In genomic region chr14:34539407-34540180, GRCh38 we compare ENCODE assay signal across 8 cellular contexts. TPM values are rescaled to one million over a fixed set of nuclear protein-coding genes. Genes with fewer than 3 reads are reported as not detected.
DNase-seq lines count a peak whose midpoint lies in the region; ATAC-seq and TF ChIP-seq lines count a peak whose summit lies in the region.

TSS of gene EAPP (minus strand) at chr14:34539701. CDS start at chr14:34539628, 73 bp downstream.

- H3K4me1 ChIP-seq in Peyer's patch, result peaks cover 0 to 25% (median 6%) of the 10 kb centered on the region in 4 donors

- H3K9me3 Mint-ChIP-seq in activated naive CD8-positive, alpha-beta T cell treated with anti-CD3 and anti-CD28 coated beads, Interleukin-2, amount 50 U/mL, for 24 hours, result no peaks in the 10 kb centered on the region

- intact Hi-C loops in left ventricle myocardium superior (cut with micrococcal nuclease), result no loop called here

- H3K36me3 Mint-ChIP-seq in activated naive CD8-positive, alpha-beta T cell treated with anti-CD3 and anti-CD28 coated beads, Interleukin-2, amount 50 U/mL, for 24 hours (ENCODE audit: low read depth), result peaks cover 2% of the 10 kb centered on the region

- TF ChIP-seq CTCF in GM12872 (IDR thresholded peaks at IDR 0.05; ENCODE audit: insufficient read depth, low read depth, low read length), result 0 out of 3 replicates have a peak, but pooled peaks have one; percentile 8
- peak in 3 of 6 experiments; percentile 25 to 28 (median 28) for TF ChIP-seq CTCF in Peyer's patch (IDR thresholded peaks at IDR 0.05)

- TF ChIP-seq POLR2A in Peyer's patch (IDR thresholded peaks at IDR 0.05), result peak; percentile 91 to 96

- peak within 1 kb of the TSS; percentile 62 to 91 (median 78) for H3K4me3 ChIP-seq in Peyer's patch

- no peaks in the 10 kb centered on the region for H3K9me3 ChIP-seq in Peyer's patch

- H3K27me3 ChIP-seq in Peyer's patch, result no peaks in the 10 kb centered on the region

- peak within 1 kb of the TSS; percentile 96 for H3K27ac Mint-ChIP-seq in activated naive CD8-positive, alpha-beta T cell treated with anti-CD3 and anti-CD28 coated beads, Interleukin-2, amount 50 U/mL, for 24 hours

- H3K36me3 ChIP-seq in Peyer's patch, result peaks cover 0 to 14% (median 0%) of the 10 kb centered on the region in 3 donors

- H3K27me3 Mint-ChIP-seq in activated naive CD8-positive, alpha-beta T cell treated with anti-CD3 and anti-CD28 coated beads, Interleukin-2, amount 50 U/mL, for 24 hours, result no peaks in the 10 kb centered on the region

- peaks cover 38% of the 10 kb centered on the region for H3K4me1 Mint-ChIP-seq in activated naive CD8-positive, alpha-beta T cell treated with anti-CD3 and anti-CD28 coated beads, Interleukin-2, amount 50 U/mL, for 24 hours

- ATAC-seq in HG02642 (IDR thresholded peaks at IDR 0.05; ENCODE audit: poor library complexity, unreplicated experiment), result peak; percentile 100
- ATAC-seq in activated naive CD8-positive, alpha-beta T cell treated with anti-CD3 and anti-CD28 coated beads, Interleukin-2, amount 50 U/mL, for 24 hours, result peak; percentile 100
- peak; percentile 98 for ATAC-seq in left ventricle myocardium superior

- peak within 1 kb of the TSS; percentile 85 to 94 (median 93) for H3K27ac ChIP-seq in Peyer's patch

- peak; percentile 98 to 99 (median 98) for DNase-seq in Peyer's patch
- peak; percentile 94 for DNase-seq in activated naive CD8-positive, alpha-beta T cell treated with anti-CD3 and anti-CD28 coated beads, Interleukin-2, amount 50 U/mL, for 24 hours
- peak; percentile 98 for DNase-seq in left ventricle myocardium superior
- peak; percentile 94 for DNase-seq in retina
- DNase-seq in GDM1 (lab: John Stamatoyannopoulos, UW), result no peak
- no peak for DNase-seq in amniotic stem cell (lab: John Stamatoyannopoulos, UW)

- peak within 1 kb of the TSS; percentile 98 for H3K4me3 Mint-ChIP-seq in activated naive CD8-positive, alpha-beta T cell treated with anti-CD3 and anti-CD28 coated beads, Interleukin-2, amount 50 U/mL, for 24 hours

RNA-seq across cellular contexts. Expression of gene EAPP, which starts in this region (rescaled TPM):
- total RNA-seq in Peyer's patch, result 10 to 100 TPM; 27.2 to 52.0 (median 45.3) TPM
- 19.3 TPM for total RNA-seq in left ventricle myocardium superior

Comparison
In these comparisons a context has a peak if more than half of its experiments do, and no peak if none do; other contexts are left out.
1. DNase-seq: peak in Peyer's patch (3 of 3), activated naive CD8-positive, alpha-beta T cell treated with anti-CD3 and anti-CD28 coated beads, Interleukin-2, amount 50 U/mL, for 24 hours (single experiment), left ventricle myocardium superior (single experiment) and retina (single experiment); none in GDM1 (single experiment) and amniotic stem cell (single experiment).
2. Peak in every context shown above with its lines, with median percentiles within 50 percentile points of each other: ATAC-seq.